27 cellular contexts compared by ENCODE assay signal in genomic region chr10:49758249-49758930, GRCh38. TPM values are rescaled to one million over a fixed set of nuclear protein-coding genes. Genes with fewer than 3 reads are reported as not detected.
"Had no signal": no experiment of that assay in that cellular context is flagged by ENCODE, and none has a peak within 500 bp of the region (broad histone marks: within the 10 kb centered on the region; RNA-seq: fewer than 3 reads in every experiment).

No MANE protein-coding gene starts in this region.

- H3K4me1 ChIP-seq: testis had no signal

- H3K4me1 Mint-ChIP-seq: activated naive CD8-positive, alpha-beta T cell treated with anti-CD3 and anti-CD28 coated beads, Interleukin-2, amount 50 U/mL, for 24 hours had no signal

- H3K4me3 Mint-ChIP-seq: activated naive CD8-positive, alpha-beta T cell treated with anti-CD3 and anti-CD28 coated beads, Interleukin-2, amount 50 U/mL, for 24 hours; activated T-cell treated with anti-CD3 and anti-CD28 coated beads, Interleukin-2, amount 50 U/mL, for 24 hours; mesothelial cell of epicardium; T-helper 2 cell treated with Interferon-gamma antibody and Interleukin-4, amounts not matched to agents 5 μg/mL and 100 μg/mL, for 36 hours had no signal

- H3K27ac Mint-ChIP-seq: activated naive CD8-positive, alpha-beta T cell treated with anti-CD3 and anti-CD28 coated beads, Interleukin-2, amount 50 U/mL, for 24 hours; activated T-cell treated with anti-CD3 and anti-CD28 coated beads, Interleukin-2, amount 50 U/mL, for 24 hours; mesothelial cell of epicardium; T-helper 2 cell treated with Interferon-gamma antibody and Interleukin-4, amounts not matched to agents 5 μg/mL and 100 μg/mL, for 36 hours had no signal

- H3K9me3 ChIP-seq: breast epithelium, heart left ventricle, testis, transverse colon had no signal

- ATAC-seq: activated naive CD8-positive, alpha-beta T cell treated with anti-CD3 and anti-CD28 coated beads, Interleukin-2, amount 50 U/mL, for 24 hours; esophagus mucosa; heart left ventricle; left cardiac atrium; left ventricle myocardium superior; right cardiac atrium had no signal

- H3K9me3 Mint-ChIP-seq: activated naive CD8-positive, alpha-beta T cell treated with anti-CD3 and anti-CD28 coated beads, Interleukin-2, amount 50 U/mL, for 24 hours; activated T-cell treated with anti-CD3 and anti-CD28 coated beads, Interleukin-2, amount 50 U/mL, for 24 hours; mesothelial cell of epicardium; T-helper 2 cell treated with Interferon-gamma antibody and Interleukin-4, amounts not matched to agents 5 μg/mL and 100 μg/mL, for 36 hours had no signal

- H3K4me3 ChIP-seq: breast epithelium, heart left ventricle, testis, transverse colon had no signal

- H3K36me3 ChIP-seq: breast epithelium, heart left ventricle, transverse colon had no signal

- H3K27ac ChIP-seq: breast epithelium, heart left ventricle, testis, transverse colon had no signal

- DNase-seq: activated CD4-positive, alpha-beta T cell treated with anti-CD3 and anti-CD28 coated beads for 4 hours; activated CD4-positive, alpha-beta T cell treated with anti-CD3 and anti-CD28 coated beads, Interleukin-2, amount 50 U/mL, for 4 hours; activated CD4-positive, CD25-positive, alpha-beta regulatory T cell; activated CD8-positive, alpha-beta memory T cell treated with anti-CD3 and anti-CD28 coated beads, Interleukin-2, amount 50 U/mL, for 4 hours; activated gamma-delta T cell treated with Interleukin-2 at 50 U/mL for 16 hours; activated naive CD4-positive, alpha-beta T cell treated with anti-CD3 and anti-CD28 coated beads, Interleukin-2, amount 50 U/mL, for 16 hours; activated naive CD8-positive, alpha-beta T cell treated with anti-CD3 and anti-CD28 coated beads, Interleukin-2, amount 50 U/mL, for 24 hours; activated T-cell treated with anti-CD3 and anti-CD28 coated beads, Interleukin-2, amount 50 U/mL, for 24 hours; central memory CD4-positive, alpha-beta T cell; foreskin fibroblast; heart left ventricle; left cardiac atrium; left ventricle myocardium superior; naive B cell; occipital lobe; right cardiac atrium; stimulated activated CD4-positive, alpha-beta T cell treated with anti-CD3 and anti-CD28 coated beads, Interleukin-2, amount 100 ng/mL, for 48 hours; stimulated activated naive CD4-positive, alpha-beta T cell treated with Interleukin-2 at 50 U/mL for 16 hours; T-helper 1 cell; testis; transverse colon had no signal

- H3K27me3 ChIP-seq: testis had no signal

- FAIRE-seq: colon, islet of Langerhans had no signal

RNA-seq across cellular contexts. Expression of gene OGDHL, which starts 3.7 kb away (rescaled TPM):
- total RNA-seq: breast epithelium had no signal
